Comparison of ENCODE assay signal across 1 cellular context in genomic region chr5:160469156-160470144, GRCh38.
A peak's percentile ranks its signal among the peaks of the same experiment; 100 is the strongest.
TF ChIP-seq lines count a peak whose summit lies in the region.

No MANE protein-coding gene starts in this region.

TF ChIP-seq in HepG2, 621 proteins besides CTCF, POLR2A, EP300 and RAD21 (continues in another document):
- TF ChIP-seq ZGPAT (CRISPR knock-in tag; IDR thresholded peaks at IDR 0.05) (no peak), KLF16 (CRISPR knock-in tag; IDR thresholded peaks at IDR 0.05) (0 out of 4 replicates have a peak, but pooled peaks of 1 of the 2 experiments have one; percentile 11), RFX5 (IDR thresholded peaks at IDR 0.05; ENCODE audit: low read depth, low read length) (no peak), IRF2 (CRISPR knock-in tag; IDR thresholded peaks at IDR 0.05) (0 out of 2 replicates have a peak, but pooled peaks have one; percentile 20), ZNF232 (CRISPR knock-in tag; IDR thresholded peaks at IDR 0.05; ENCODE audit: borderline replicate concordance) (no peak), ZBTB38 (CRISPR knock-in tag; IDR thresholded peaks at IDR 0.05) (peak; percentile 58; the same call in 1 of the 2 replicates), ZNF598 (CRISPR knock-in tag; IDR thresholded peaks at IDR 0.05; ENCODE audit: borderline replicate concordance) (0 out of 2 replicates have a peak, but pooled peaks have one; percentile 47), IRX3 (CRISPR knock-in tag; IDR thresholded peaks at IDR 0.05; ENCODE audit: borderline replicate concordance, low read depth) (no peak), FOSL1 (CRISPR knock-in tag; IDR thresholded peaks at IDR 0.05; ENCODE audit: borderline replicate concordance) (no peak), ZFX (CRISPR knock-in tag; IDR thresholded peaks at IDR 0.05; ENCODE audit: low read depth) (peak; percentile 32; the same call in 1 of the 2 replicates), THAP8 (CRISPR knock-in tag; IDR thresholded peaks at IDR 0.05; ENCODE audit: borderline replicate concordance) (no peak), SRSF9 (IDR thresholded peaks at IDR 0.05; ENCODE audit: borderline replicate concordance, insufficient read depth, low read depth, low read length, poor library complexity, severe bottlenecking) (no peak), PHF5A (CRISPR knock-in tag; IDR thresholded peaks at IDR 0.05; ENCODE audit: low read depth, unreplicated experiment) (no peak), ZNF136 (CRISPR knock-in tag; IDR thresholded peaks at IDR 0.05; ENCODE audit: low read depth) (no peak), ELF3 (CRISPR knock-in tag; IDR thresholded peaks at IDR 0.05) (no peak), ZNF414 (CRISPR knock-in tag; IDR thresholded peaks at IDR 0.05) (no peak), ZNF792 (CRISPR knock-in tag; IDR thresholded peaks at IDR 0.05) (no peak), THAP11 (CRISPR knock-in tag; IDR thresholded peaks at IDR 0.05) (no peak), ZNF547 (CRISPR knock-in tag; IDR thresholded peaks at IDR 0.05) (0 out of 2 replicates have a peak, but pooled peaks have one; percentile 34), GLI4 (CRISPR knock-in tag; IDR thresholded peaks at IDR 0.05; ENCODE audit: borderline replicate concordance) (peak; percentile 64; the same call in 1 of the 2 replicates), NFRKB (IDR thresholded peaks at IDR 0.05) (no peak), SRF (IDR thresholded peaks at IDR 0.05; ENCODE audit: low read depth, low read length) (no peak), ZNF800 (CRISPR knock-in tag; IDR thresholded peaks at IDR 0.05) (no peak), ZBTB1 (CRISPR knock-in tag; IDR thresholded peaks at IDR 0.05; ENCODE audit: borderline replicate concordance) (no peak), ZNF770 (CRISPR knock-in tag; IDR thresholded peaks at IDR 0.05) (no peak), GFI1 (CRISPR knock-in tag; IDR thresholded peaks at IDR 0.05; ENCODE audit: borderline replicate concordance) (no peak), MXD1 (CRISPR knock-in tag; IDR thresholded peaks at IDR 0.05) (no peak), NAIF1 (CRISPR knock-in tag; IDR thresholded peaks at IDR 0.05; ENCODE audit: borderline replicate concordance) (no peak), MZF1 (CRISPR knock-in tag; IDR thresholded peaks at IDR 0.05; ENCODE audit: borderline replicate concordance) (no peak), POLR2G (IDR thresholded peaks at IDR 0.05; ENCODE audit: low read depth, low read length) (peak; percentile 49; the same call in 1 of the 2 replicates), AGO2 (optimal IDR thresholded peaks at IDR 0.05; ENCODE audit: low read depth, low read length) (peak; percentile 12), ZBTB37 (CRISPR knock-in tag; IDR thresholded peaks at IDR 0.05) (no peak), AFF4 (CRISPR knock-in tag; IDR thresholded peaks at IDR 0.05) (no peak), ZMYM3 (CRISPR knock-in tag; IDR thresholded peaks at IDR 0.05) (peak; percentile 11; the same call in 1 of the 2 replicates), REL (CRISPR knock-in tag; conservative IDR thresholded peaks at IDR 0.05) (no peak), ZNF687 (CRISPR knock-in tag; IDR thresholded peaks at IDR 0.05) (peak; percentile 32; the same call in 1 of the 2 replicates), SOX6 (IDR thresholded peaks at IDR 0.05) (no peak), SOX6 (CRISPR knock-in tag; IDR thresholded peaks at IDR 0.05) (no peak), BCL3 (CRISPR knock-in tag; IDR thresholded peaks at IDR 0.05) (peak; percentile 61; the same call in 1 of the 2 replicates), TEAD3 (CRISPR knock-in tag; optimal IDR thresholded peaks at IDR 0.05; ENCODE audit: borderline replicate concordance) (peak; percentile 59), TSC22D2 (CRISPR knock-in tag; IDR thresholded peaks at IDR 0.05; ENCODE audit: borderline replicate concordance) (no peak), BCL6 (CRISPR knock-in tag; IDR thresholded peaks at IDR 0.05) (peak; percentile 54), ZNF230 (CRISPR knock-in tag; IDR thresholded peaks at IDR 0.05) (no peak), ZNF563 (CRISPR knock-in tag; IDR thresholded peaks at IDR 0.05) (no peak)
